In the genomic region with DNA sequence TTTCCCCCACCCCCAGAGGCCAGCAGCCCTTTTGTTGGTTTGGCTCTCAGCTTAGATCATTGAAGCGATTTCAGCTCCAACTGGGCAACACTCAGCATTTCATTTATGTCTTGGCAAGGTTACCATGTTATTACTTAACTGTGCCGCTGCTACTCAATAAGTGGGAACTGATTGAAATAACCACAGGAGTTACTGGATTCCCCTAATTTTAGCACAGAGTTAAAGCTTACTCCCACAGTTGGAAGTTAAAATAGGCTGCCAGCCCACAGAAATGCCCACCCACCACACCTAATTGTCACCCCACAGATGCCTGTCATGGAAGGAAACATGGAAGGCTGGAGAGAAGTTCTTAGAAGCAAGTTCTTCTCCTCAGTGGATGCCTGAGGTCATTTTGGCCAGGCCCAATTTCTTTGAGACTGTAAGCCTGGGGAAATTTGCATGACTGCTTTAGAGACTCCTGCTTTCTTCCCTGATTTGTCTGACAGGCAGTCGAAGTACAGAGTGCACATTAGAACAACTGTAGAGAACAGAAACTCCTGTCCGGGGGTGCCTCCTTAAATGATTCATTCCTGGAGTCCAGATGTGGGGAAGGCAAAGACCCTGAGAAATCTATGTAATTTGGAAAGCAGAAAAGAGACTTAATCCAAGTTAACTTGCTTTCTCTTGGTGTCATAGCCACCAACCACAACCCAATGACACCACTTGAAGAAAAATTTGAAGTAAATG, we compare ENCODE assay signal across 10 cellular contexts.
DNase-seq lines count a peak whose midpoint lies in the region; ATAC-seq, FAIRE-seq and TF ChIP-seq lines count a peak whose summit lies in the region.
"Had no signal": no experiment of that assay in that cellular context is flagged by ENCODE, and none has a peak within 500 bp of the region (broad histone marks: within the 10 kb centered on the region; RNA-seq: fewer than 3 reads in every experiment).

No MANE protein-coding gene starts in this region.

- WGBS in stomach, 5 donors: 78 to 84% (median 80%) methylated on average over 4 of the region's 4 CpGs

- peak; percentile 56 for ATAC-seq in GM18858 (IDR thresholded peaks at IDR 0.05; ENCODE audit: unreplicated experiment)
- peak; percentile 78 for ATAC-seq in GM21528 (IDR thresholded peaks at IDR 0.05; ENCODE audit: low FRiP score, unreplicated experiment)
- peak; percentile 60 for ATAC-seq in HG03135 (IDR thresholded peaks at IDR 0.05; ENCODE audit: unreplicated experiment)

- peak in 37 of 42 donors; percentile 23 to 88 (median 51) for DNase-seq in head of caudate nucleus
- DNase-seq in activated CD8-positive, alpha-beta memory T cell treated with anti-CD3 and anti-CD28 coated beads, Interleukin-2, amount 50 U/mL, for 48 hours: no peak
- no peak for DNase-seq in stomach
- no peak for DNase-seq in NCI-H345 (lab: John Stamatoyannopoulos, UW)
- DNase-seq in kidney: no peak
- DNase-seq: effector CD4-positive, alpha-beta T cell; upper lobe of left lung had no signal

- intact Hi-C loops in head of caudate nucleus (cut with DNase I): no loop called here
- intact Hi-C loops in stomach (cut with DNase I; ENCODE audit: low total_unique reads): no loop called here
- intact Hi-C loops in kidney (cut with DNase I): no loop called here

- TF ChIP-seq EP300 in stomach (IDR thresholded peaks at IDR 0.05): no peak

- TF ChIP-seq CTCF in stomach (IDR thresholded peaks at IDR 0.05) (no peak), kidney (IDR thresholded peaks at IDR 0.05; ENCODE audit: borderline replicate concordance, extremely low read depth, insufficient read depth) (no peak)

- no peak overlapping the region for H3K9ac ChIP-seq in kidney (ENCODE audit: low read length in 2 of 2)

- FAIRE-seq in kidney (lab: Jason Lieb, UNC): no peak

- H3K9me3 ChIP-seq in stomach (no peaks in the 10 kb centered on the region), kidney (ENCODE audit: control insufficient read depth in 1 of 2, low read length in 2 of 2) (no peaks in the 10 kb centered on the region)
- H3K9me3 ChIP-seq: upper lobe of left lung had no signal

- H3K36me3 ChIP-seq in stomach (no peaks in the 10 kb centered on the region), kidney (ENCODE audit: control insufficient read depth in 1 of 2, insufficient read depth in 2 of 2, low read length in 2 of 2) (no peaks in the 10 kb centered on the region)
- H3K36me3 ChIP-seq: upper lobe of left lung had no signal

- no peaks in the 10 kb centered on the region for H3K4me1 ChIP-seq in stomach
- H3K4me1 ChIP-seq in kidney (ENCODE audit: control insufficient read depth in 1 of 2, insufficient read depth in 1 of 2, low read depth in 1 of 2, low read length in 2 of 2): no peaks in the 10 kb centered on the region

- H3K27ac ChIP-seq in stomach: no peak overlapping the region
- H3K27ac ChIP-seq in kidney (ENCODE audit: low read depth in 2 of 2, low read length in 2 of 2): no peak overlapping the region
- H3K27ac ChIP-seq: upper lobe of left lung had no signal

- H3K27me3 ChIP-seq in stomach: no peaks in the 10 kb centered on the region
- H3K27me3 ChIP-seq: upper lobe of left lung had no signal

- H3K4me3 ChIP-seq in stomach (no peak overlapping the region), kidney (ENCODE audit: low read length in 2 of 2) (no peak overlapping the region)
- H3K4me3 ChIP-seq: upper lobe of left lung had no signal

- TF ChIP-seq POLR2A in stomach (IDR thresholded peaks at IDR 0.05): no peak

Comparison
In these comparisons a context has a peak if more than half of its experiments do, and no peak if none do; other contexts are left out.
1. DNase-seq: peak in head of caudate nucleus (37 of 42); none in activated CD8-positive, alpha-beta memory T cell treated with anti-CD3 and anti-CD28 coated beads, Interleukin-2, amount 50 U/mL, for 48 hours (single experiment), stomach (single experiment), NCI-H345 (single experiment) and kidney (single experiment).
2. Peak in every context shown above with its lines, with median percentiles within 50 percentile points of each other: ATAC-seq.